In genomic region chr5:61450170-61450815, GRCh38 we compare ENCODE assay signal across 9 cellular contexts.
A peak's percentile ranks its signal among the peaks of the same experiment; 100 is the strongest.
DNase-seq lines count a peak whose midpoint lies in the region; ATAC-seq, FAIRE-seq and TF ChIP-seq lines count a peak whose summit lies in the region.
"Had no signal": no experiment of that assay in that cellular context is flagged by ENCODE, and none has a peak within 500 bp of the region (broad histone marks: within the 10 kb centered on the region; RNA-seq: fewer than 3 reads in every experiment).

No MANE protein-coding gene starts in this region.

- no peak for TF ChIP-seq POLR2A in GM12891 (IDR thresholded peaks at IDR 0.05; ENCODE audit: low read depth, low read length)

- H3K27me3 ChIP-seq in rectal smooth muscle tissue (ENCODE audit: control insufficient read depth, insufficient read depth, low read length), result no peaks in the 10 kb centered on the region

- no peak for ATAC-seq in GM21447 (IDR thresholded peaks at IDR 0.05; ENCODE audit: unreplicated experiment)
- no peak for ATAC-seq in GM21528 (IDR thresholded peaks at IDR 0.05; ENCODE audit: low FRiP score, unreplicated experiment)

- H3K4me3 ChIP-seq in rectal smooth muscle tissue (ENCODE audit: low read length), result no peak overlapping the region

- H3K9ac ChIP-seq in rectal smooth muscle tissue (ENCODE audit: low read length), result no peak overlapping the region
- H3K9ac ChIP-seq: parathyroid adenoma had no signal

- DNase-seq in ELR (ENCODE audit: low read depth), result peak; percentile 87
- peak; percentile 67 for DNase-seq in SW480 (ENCODE audit: low spot score)
- peak; percentile 72 for DNase-seq in foreskin melanocyte
- DNase-seq in stimulated activated CD4-positive, alpha-beta T cell treated with anti-CD3 and anti-CD28 coated beads, Interleukin-2, amount 100 ng/mL, for 48 hours, result no peak
- no peak for DNase-seq in GM12891 (ENCODE audit: insufficient read length, low spot score)

- peak overlapping the region; percentile 16 for H3K27ac ChIP-seq in rectal smooth muscle tissue (ENCODE audit: low read depth, low read length)
- H3K27ac ChIP-seq: parathyroid adenoma had no signal

- H3K36me3 ChIP-seq in rectal smooth muscle tissue (ENCODE audit: control insufficient read depth, insufficient read depth, low read length), result no peaks in the 10 kb centered on the region

- H3K4me1 ChIP-seq in rectal smooth muscle tissue (ENCODE audit: control insufficient read depth, insufficient read depth, low read length), result peaks cover 11% of the 10 kb centered on the region

- FAIRE-seq in GM12891 (lab: Jason Lieb, UNC), result no peak

TF ChIP-seq in GM12891, 5 proteins besides CTCF, POLR2A, EP300 and RAD21:
- TF ChIP-seq PAX5 (IDR thresholded peaks at IDR 0.05; ENCODE audit: insufficient read depth, low read length, severe bottlenecking) (no peak), SPI1 (IDR thresholded peaks at IDR 0.05; ENCODE audit: low read depth, low read length) (no peak), TAF1 (IDR thresholded peaks at IDR 0.05; ENCODE audit: low read depth, low read length) (no peak), POLR2AphosphoS5 (IDR thresholded peaks at IDR 0.05; ENCODE audit: low read depth, low read length) (no peak), POU2F2 (IDR thresholded peaks at IDR 0.05; ENCODE audit: low read depth, low read length) (no peak)

Comparison
In these comparisons a context has a peak if more than half of its experiments do, and no peak if none do; other contexts are left out.
1. DNase-seq: peak in ELR (single experiment), SW480 (single experiment) and foreskin melanocyte (single experiment); none in stimulated activated CD4-positive, alpha-beta T cell treated with anti-CD3 and anti-CD28 coated beads, Interleukin-2, amount 100 ng/mL, for 48 hours (0 of 2) and GM12891 (single experiment).